ENCODE assay signal across 1 cellular context in the genomic region with DNA sequence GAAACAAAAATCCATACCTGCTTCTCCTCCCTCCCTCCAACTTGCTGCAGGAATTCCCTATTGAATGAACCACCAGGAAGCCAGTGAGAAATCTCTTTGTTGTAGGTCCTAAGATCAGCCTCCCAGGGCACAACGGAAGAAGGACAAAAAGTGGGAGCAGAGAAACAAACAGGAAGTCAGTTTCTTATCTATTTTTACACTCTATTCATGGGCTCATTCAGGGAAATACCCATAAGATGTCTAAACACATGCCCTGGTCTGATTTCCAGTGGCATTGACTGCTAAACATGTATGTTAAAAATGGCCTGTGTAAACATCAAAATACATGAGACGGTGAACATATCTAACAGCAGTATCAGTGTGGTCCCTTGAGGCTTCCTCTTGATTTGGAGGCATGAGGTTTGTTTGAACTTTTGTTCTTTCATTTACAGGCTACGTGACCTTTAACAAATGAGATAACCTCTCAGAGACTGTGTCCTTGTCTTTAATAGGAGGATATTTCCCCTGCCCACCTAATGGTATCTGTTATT.
TF ChIP-seq lines count a peak whose summit lies in the region.

No MANE protein-coding gene starts in this region.

TF ChIP-seq in GM12878, 131 proteins besides CTCF, POLR2A, EP300 and RAD21:
- no peak for TF ChIP-seq HDAC2 (IDR thresholded peaks at IDR 0.05)
- TF ChIP-seq EZH2 (IDR thresholded peaks at IDR 0.05; ENCODE audit: borderline replicate concordance, control insufficient read depth, low read depth, low read length): no peak
- TF ChIP-seq, protein P1, sequence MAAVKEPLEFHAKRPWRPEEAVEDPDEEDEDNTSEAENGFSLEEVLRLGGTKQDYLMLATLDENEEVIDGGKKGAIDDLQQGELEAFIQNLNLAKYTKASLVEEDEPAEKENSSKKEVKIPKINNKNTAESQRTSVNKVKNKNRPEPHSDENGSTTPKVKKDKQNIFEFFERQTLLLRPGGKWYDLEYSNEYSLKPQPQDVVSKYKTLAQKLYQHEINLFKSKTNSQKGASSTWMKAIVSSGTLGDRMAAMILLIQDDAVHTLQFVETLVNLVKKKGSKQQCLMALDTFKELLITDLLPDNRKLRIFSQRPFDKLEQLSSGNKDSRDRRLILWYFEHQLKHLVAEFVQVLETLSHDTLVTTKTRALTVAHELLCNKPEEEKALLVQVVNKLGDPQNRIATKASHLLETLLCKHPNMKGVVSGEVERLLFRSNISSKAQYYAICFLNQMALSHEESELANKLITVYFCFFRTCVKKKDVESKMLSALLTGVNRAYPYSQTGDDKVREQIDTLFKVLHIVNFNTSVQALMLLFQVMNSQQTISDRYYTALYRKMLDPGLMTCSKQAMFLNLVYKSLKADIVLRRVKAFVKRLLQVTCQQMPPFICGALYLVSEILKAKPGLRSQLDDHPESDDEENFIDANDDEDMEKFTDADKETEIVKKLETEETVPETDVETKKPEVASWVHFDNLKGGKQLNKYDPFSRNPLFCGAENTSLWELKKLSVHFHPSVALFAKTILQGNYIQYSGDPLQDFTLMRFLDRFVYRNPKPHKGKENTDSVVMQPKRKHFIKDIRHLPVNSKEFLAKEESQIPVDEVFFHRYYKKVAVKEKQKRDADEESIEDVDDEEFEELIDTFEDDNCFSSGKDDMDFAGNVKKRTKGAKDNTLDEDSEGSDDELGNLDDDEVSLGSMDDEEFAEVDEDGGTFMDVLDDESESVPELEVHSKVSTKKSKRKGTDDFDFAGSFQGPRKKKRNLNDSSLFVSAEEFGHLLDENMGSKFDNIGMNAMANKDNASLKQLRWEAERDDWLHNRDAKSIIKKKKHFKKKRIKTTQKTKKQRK (IDR thresholded peaks at IDR 0.05; ENCODE audit: low read depth, low read length): no peak
- TF ChIP-seq NR2F1 (conservative IDR thresholded peaks at IDR 0.05): peak; percentile 30; the same call in 1 of the 2 replicates
- TF ChIP-seq IKZF2 (IDR thresholded peaks at IDR 0.05): 0 out of 4 replicates have a peak, but pooled peaks of 1 of the 2 experiments have one; percentile 26
TF ChIP-seq in GM12878: peak in this region for 2.
